ENCODE assay signal across 8 cellular contexts in the genomic region with DNA sequence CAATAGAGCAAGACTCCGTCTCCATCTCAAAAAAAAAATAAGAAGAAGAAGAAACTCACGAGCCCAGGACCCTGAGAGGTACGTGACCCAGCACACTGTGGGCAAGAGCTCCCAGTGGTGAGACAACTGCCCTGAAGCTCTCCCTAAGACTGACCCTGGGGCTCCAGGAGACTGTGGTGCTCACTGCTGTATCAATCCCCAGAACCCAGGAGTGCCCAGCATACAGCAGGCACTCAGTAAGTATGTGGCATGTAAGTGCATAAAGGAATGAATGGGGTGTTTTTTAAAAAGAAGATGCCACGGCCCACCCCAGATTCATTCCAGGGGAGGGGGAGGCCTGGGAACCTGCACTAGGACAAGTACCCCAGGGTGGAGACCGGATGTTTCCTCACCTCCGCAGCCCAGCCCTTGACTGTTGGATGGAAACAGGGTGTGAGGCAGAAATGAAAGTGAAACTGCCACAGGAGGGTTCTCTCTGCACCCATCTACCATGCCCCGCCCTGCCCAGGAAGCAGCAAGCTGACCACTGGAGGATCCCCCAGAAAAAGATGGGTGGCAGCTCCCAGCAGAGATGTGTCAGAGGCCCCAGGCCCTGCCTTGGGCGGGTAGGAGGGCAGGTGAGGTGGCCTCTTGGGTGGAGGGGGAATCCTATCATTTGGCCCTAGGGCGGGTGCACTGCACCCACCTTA. TPM values are rescaled to one million over a fixed set of nuclear protein-coding genes. Genes with fewer than 3 reads are reported as not detected.
A peak's percentile ranks its signal among the peaks of the same experiment; 100 is the strongest.
DNase-seq lines count a peak whose midpoint lies in the region; ATAC-seq and TF ChIP-seq lines count a peak whose summit lies in the region.

No MANE protein-coding gene starts in this region.

- WGBS in right cardiac atrium = 85% methylated on average over 9 of the region's 9 CpGs

- peaks cover 4% of the 10 kb centered on the region; the same call in 1 of the 2 replicates for H3K79me2 ChIP-seq in KMS-11 (ENCODE audit: insufficient read depth, low read depth)

- TF ChIP-seq CTCF in GM10266 (IDR thresholded peaks at IDR 0.05; ENCODE audit: control insufficient read depth, insufficient read depth, low read depth, missing control alignments) (no peak), KMS-11 (conservative IDR thresholded peaks at IDR 0.05; ENCODE audit: low read depth, low read length) (no peak), Caco-2 (IDR thresholded peaks at IDR 0.05; ENCODE audit: insufficient read depth in 1 of 2, low read depth in 1 of 2, low read length in 1 of 2, severe bottlenecking in 1 of 2, unreplicated experiment in 1 of 2) (no peak), mesothelial cell of epicardium (IDR thresholded peaks at IDR 0.05; ENCODE audit: unreplicated experiment) (no peak)

- peak overlapping the region; percentile 71 for H3K4me2 ChIP-seq in KMS-11

- H3K4me3 ChIP-seq in KMS-11 (IDR thresholded peaks at IDR 0.05; ENCODE audit: insufficient read depth, low read depth, low read length) (no peak overlapping the region), right cardiac atrium (ENCODE audit: low read length) (no peak overlapping the region), Caco-2 (ENCODE audit: low read depth, low read length) (no peak overlapping the region)

- POLR2A ChIA-PET in activated CD4-positive, alpha-beta memory T cell treated with anti-CD3 and anti-CD28 coated beads, Interleukin-2, amount 10 ng/mL, durations not matched to agents 7 days and 5 days (lab: Charles Lee) = interaction anchor here (1.0 to 6.3 kb wide), 3 partner anchors 11 to 82 kb away, joined by 3 to 61 read pairs (median 4); partner anchors contain the start of genes ITPK1, LYSET and MOAP1
- POLR2A ChIA-PET in Caco-2 (lab: Charles Lee) = no interaction called here

- intact Hi-C loops in right cardiac atrium (cut with DNase I) (no loop called here), Caco-2 (cut with micrococcal nuclease; ENCODE audit: unreplicated experiment) (no loop called here)

- peak overlapping the region; percentile 78 for H3K4me3 Mint-ChIP-seq in activated CD4-positive, alpha-beta memory T cell treated with anti-CD3 and anti-CD28 coated beads, Interleukin-2, amount 10 ng/mL, durations not matched to agents 7 days and 5 days
- peak overlapping the region; percentile 66 to 95 for H3K4me3 Mint-ChIP-seq in stimulated activated naive CD8-positive, alpha-beta T cell treated with anti-CD3 and anti-CD28 coated beads, Interleukin-15, amount 100 ng/mL, for 72 hours
- H3K4me3 Mint-ChIP-seq in Caco-2 (ENCODE audit: unreplicated experiment) (no peak overlapping the region), mesothelial cell of epicardium (no peak overlapping the region)

- H3K9me3 ChIP-seq in right cardiac atrium (ENCODE audit: control insufficient read depth, low read length) (no peaks in the 10 kb centered on the region), Caco-2 (no peaks in the 10 kb centered on the region)

- ATAC-seq in GM21576 (IDR thresholded peaks at IDR 0.05; ENCODE audit: unreplicated experiment) (peak; percentile 93), right cardiac atrium (peak; percentile 9 to 15)
- peak; percentile 98 for ATAC-seq in stimulated activated naive CD8-positive, alpha-beta T cell treated with anti-CD3 and anti-CD28 coated beads, Interleukin-15, amount 100 ng/mL, for 72 hours

- no peaks in the 10 kb centered on the region for H3K9me3 Mint-ChIP-seq in activated CD4-positive, alpha-beta memory T cell treated with anti-CD3 and anti-CD28 coated beads, Interleukin-2, amount 10 ng/mL, durations not matched to agents 7 days and 5 days
- H3K9me3 Mint-ChIP-seq in stimulated activated naive CD8-positive, alpha-beta T cell treated with anti-CD3 and anti-CD28 coated beads, Interleukin-15, amount 100 ng/mL, for 72 hours = no peaks in the 10 kb centered on the region
- no peaks in the 10 kb centered on the region for H3K9me3 Mint-ChIP-seq in Caco-2 (ENCODE audit: unreplicated experiment)
- no peaks in the 10 kb centered on the region for H3K9me3 Mint-ChIP-seq in mesothelial cell of epicardium

- H3K27me3 ChIP-seq in KMS-11 (ENCODE audit: insufficient read depth, low read depth) (no peaks in the 10 kb centered on the region), right cardiac atrium (ENCODE audit: control insufficient read depth, insufficient read depth) (no peaks in the 10 kb centered on the region), Caco-2 (replicated peaks; ENCODE audit: control insufficient read depth, insufficient read depth, low read length) (no peaks in the 10 kb centered on the region)

- peak overlapping the region; percentile 96 for H3K27ac Mint-ChIP-seq in activated CD4-positive, alpha-beta memory T cell treated with anti-CD3 and anti-CD28 coated beads, Interleukin-2, amount 10 ng/mL, durations not matched to agents 7 days and 5 days
- H3K27ac Mint-ChIP-seq in stimulated activated naive CD8-positive, alpha-beta T cell treated with anti-CD3 and anti-CD28 coated beads, Interleukin-15, amount 100 ng/mL, for 72 hours = peak overlapping the region; percentile 88 to 95
- H3K27ac Mint-ChIP-seq in Caco-2 (ENCODE audit: unreplicated experiment) = no peak overlapping the region
- H3K27ac Mint-ChIP-seq in mesothelial cell of epicardium = no peak overlapping the region

- no peak overlapping the region for H3K9ac ChIP-seq in KMS-11

- H3K36me3 Mint-ChIP-seq in activated CD4-positive, alpha-beta memory T cell treated with anti-CD3 and anti-CD28 coated beads, Interleukin-2, amount 10 ng/mL, durations not matched to agents 7 days and 5 days (ENCODE audit: low read depth) = no peaks in the 10 kb centered on the region
- H3K36me3 Mint-ChIP-seq in Caco-2 (ENCODE audit: insufficient read depth, unreplicated experiment) (no peaks in the 10 kb centered on the region), mesothelial cell of epicardium (no peaks in the 10 kb centered on the region)

- H3K36me3 ChIP-seq in KMS-11 (ENCODE audit: insufficient read depth) (no peaks in the 10 kb centered on the region), Caco-2 (ENCODE audit: control insufficient read depth, insufficient read depth, low read length) (no peaks in the 10 kb centered on the region)

- peak overlapping the region; percentile 28; the same call in 1 of the 2 replicates for H3K27ac ChIP-seq in KMS-11
- H3K27ac ChIP-seq in right cardiac atrium (ENCODE audit: low read length) = no peak overlapping the region

- peaks cover 55% of the 10 kb centered on the region for H3K4me1 Mint-ChIP-seq in activated CD4-positive, alpha-beta memory T cell treated with anti-CD3 and anti-CD28 coated beads, Interleukin-2, amount 10 ng/mL, durations not matched to agents 7 days and 5 days
- peaks cover 87% of the 10 kb centered on the region for H3K4me1 Mint-ChIP-seq in stimulated activated naive CD8-positive, alpha-beta T cell treated with anti-CD3 and anti-CD28 coated beads, Interleukin-15, amount 100 ng/mL, for 72 hours
- H3K4me1 Mint-ChIP-seq in Caco-2 (ENCODE audit: low read depth, unreplicated experiment) (no peaks in the 10 kb centered on the region), mesothelial cell of epicardium (no peaks in the 10 kb centered on the region)

- BruUV-seq in Caco-2 (replicated peaks; lab: Mats Ljungman, UMichigan) = no TSS peak

- DNase-seq in GM10266 (ENCODE audit: extremely low spot score) (peak; percentile 84), right cardiac atrium (peak in 1 of 3 donors; percentile 70), Caco-2 (no peak), mesothelial cell of epicardium (ENCODE audit: low spot score in 2 of 2, unreplicated experiment in 2 of 2) (no peak)
- DNase-seq in activated CD4-positive, alpha-beta memory T cell treated with anti-CD3 and anti-CD28 coated beads, Interleukin-2, amount 10 ng/mL, durations not matched to agents 7 days and 5 days = peak; percentile 89
- peak; percentile 63 to 79 for DNase-seq in stimulated activated naive CD8-positive, alpha-beta T cell treated with anti-CD3 and anti-CD28 coated beads, Interleukin-15, amount 100 ng/mL, for 72 hours

- H4K20me1 ChIP-seq in KMS-11 (ENCODE audit: insufficient read depth) = no peaks in the 10 kb centered on the region

- CTCF ChIA-PET in activated CD4-positive, alpha-beta memory T cell treated with anti-CD3 and anti-CD28 coated beads, Interleukin-2, amount 10 ng/mL, durations not matched to agents 7 days and 5 days (lab: Charles Lee) = interaction anchor here (0.7 to 6.3 kb wide), 3 partner anchors 10 to 36 kb away, joined by 3 to 99 read pairs (median 3); partner anchors contain the start of gene ITPK1
- CTCF ChIA-PET in Caco-2 (lab: Charles Lee) = no interaction called here

- peak overlapping the region; percentile 18; the same call in 1 of the 2 replicates for H2AFZ ChIP-seq in KMS-11 (ENCODE audit: low read depth)

- no peaks in the 10 kb centered on the region for H3K27me3 Mint-ChIP-seq in activated CD4-positive, alpha-beta memory T cell treated with anti-CD3 and anti-CD28 coated beads, Interleukin-2, amount 10 ng/mL, durations not matched to agents 7 days and 5 days
- no peaks in the 10 kb centered on the region for H3K27me3 Mint-ChIP-seq in stimulated activated naive CD8-positive, alpha-beta T cell treated with anti-CD3 and anti-CD28 coated beads, Interleukin-15, amount 100 ng/mL, for 72 hours
- H3K27me3 Mint-ChIP-seq in Caco-2 (ENCODE audit: insufficient read depth, unreplicated experiment) (no peaks in the 10 kb centered on the region), mesothelial cell of epicardium (ENCODE audit: low read depth) (no peaks in the 10 kb centered on the region)

- H3K4me1 ChIP-seq in KMS-11 (ENCODE audit: low read depth, poor library complexity, severe bottlenecking) (peaks cover 35% of the 10 kb centered on the region), right cardiac atrium (ENCODE audit: control insufficient read depth, insufficient read depth, low read length) (peaks cover 17% of the 10 kb centered on the region), Caco-2 (peaks cover 11% of the 10 kb centered on the region; the same call in 1 of the 2 replicates)

RNA-seq across cellular contexts. Expression of gene ITPK1, which starts 12.2 kb away (rescaled TPM):
- total RNA-seq in activated CD4-positive, alpha-beta memory T cell treated with anti-CD3 and anti-CD28 coated beads, Interleukin-2, amount 10 ng/mL, durations not matched to agents 7 days and 5 days = 10 to 100 TPM; 59.3 to 62.3 TPM
- total RNA-seq in right cardiac atrium (100 to 1,000 TPM; 113 to 135 (median 129) TPM), Caco-2 (2022) (57.9 and 60.1 TPM in 2 replicates), mesothelial cell of epicardium (23.2 to 30.5 TPM (median 27.5 TPM) in 3 replicates)
- polyA plus RNA-seq in right cardiac atrium = 78.2 TPM

Comparison
In these comparisons a context has a peak if more than half of its experiments do, and no peak if none do; other contexts are left out.
1. DNase-seq: peak in GM10266 (single experiment), activated CD4-positive, alpha-beta memory T cell treated with anti-CD3 and anti-CD28 coated beads, Interleukin-2, amount 10 ng/mL, durations not matched to agents 7 days and 5 days (single experiment) and stimulated activated naive CD8-positive, alpha-beta T cell treated with anti-CD3 and anti-CD28 coated beads, Interleukin-15, amount 100 ng/mL, for 72 hours (2 of 2); none in Caco-2 (0 of 2) and mesothelial cell of epicardium (0 of 2).
2. ATAC-seq: peak in every context shown above with its lines; median percentile 98 in stimulated activated naive CD8-positive, alpha-beta T cell treated with anti-CD3 and anti-CD28 coated beads, Interleukin-15, amount 100 ng/mL, for 72 hours; 93 in GM21576; 12 in right cardiac atrium.
3. H3K27ac Mint-ChIP-seq: peak in activated CD4-positive, alpha-beta memory T cell treated with anti-CD3 and anti-CD28 coated beads, Interleukin-2, amount 10 ng/mL, durations not matched to agents 7 days and 5 days (single experiment) and stimulated activated naive CD8-positive, alpha-beta T cell treated with anti-CD3 and anti-CD28 coated beads, Interleukin-15, amount 100 ng/mL, for 72 hours (2 of 2); none in Caco-2 (single experiment) and mesothelial cell of epicardium (single experiment).
4. H3K4me3 Mint-ChIP-seq: peak in activated CD4-positive, alpha-beta memory T cell treated with anti-CD3 and anti-CD28 coated beads, Interleukin-2, amount 10 ng/mL, durations not matched to agents 7 days and 5 days (single experiment) and stimulated activated naive CD8-positive, alpha-beta T cell treated with anti-CD3 and anti-CD28 coated beads, Interleukin-15, amount 100 ng/mL, for 72 hours (2 of 2); none in Caco-2 (single experiment) and mesothelial cell of epicardium (single experiment).